In the genomic region with DNA sequence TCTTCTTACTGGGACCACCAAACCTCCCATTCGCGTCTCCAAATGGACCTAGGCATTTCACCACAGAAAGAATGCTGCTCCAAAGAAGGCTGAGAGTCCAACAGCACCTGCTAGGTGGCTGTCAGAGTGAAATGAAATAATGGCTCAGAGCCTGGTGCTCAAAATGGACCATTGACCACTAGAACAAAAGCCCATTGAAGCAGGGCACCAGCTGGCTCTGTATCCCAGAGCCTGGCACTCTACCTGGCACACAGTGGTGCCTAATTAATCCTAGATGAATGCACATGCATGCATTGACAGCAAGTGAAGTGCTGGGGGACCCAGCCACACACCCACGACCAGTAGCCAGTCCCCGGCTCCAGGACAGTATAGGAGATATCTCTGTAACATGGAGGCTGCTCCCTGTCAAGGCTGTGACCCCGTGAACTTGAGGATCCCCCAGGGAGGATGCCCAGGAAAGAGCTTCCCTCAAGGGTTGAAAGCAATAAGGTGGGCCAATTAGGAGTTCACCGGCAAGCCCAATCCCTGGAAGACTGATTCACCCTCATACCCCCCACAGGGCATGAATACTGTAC, we compare ENCODE assay signal across 16 cellular contexts.
DNase-seq lines count a peak whose midpoint lies in the region; ATAC-seq and TF ChIP-seq lines count a peak whose summit lies in the region.
"Had no signal": no experiment of that assay in that cellular context is flagged by ENCODE, and none has a peak within 500 bp of the region (broad histone marks: within the 10 kb centered on the region; RNA-seq: fewer than 3 reads in every experiment).

No MANE protein-coding gene starts in this region.

- no peak for TF ChIP-seq CTCF in coronary artery (IDR thresholded peaks at IDR 0.05)
- TF ChIP-seq CTCF in right lobe of liver (IDR thresholded peaks at IDR 0.05): no peak

- H3K4me1 ChIP-seq in right lobe of liver: no peaks in the 10 kb centered on the region

- no peaks in the 10 kb centered on the region for H3K9me3 ChIP-seq in right lobe of liver
- H3K9me3 ChIP-seq: BLaER1, MG63 had no signal

- H3K36me3 ChIP-seq in right lobe of liver: no peaks in the 10 kb centered on the region
- H3K36me3 ChIP-seq: BLaER1, MG63 had no signal

- no peaks in the 10 kb centered on the region for H3K27me3 ChIP-seq in right lobe of liver
- H3K27me3 ChIP-seq: BLaER1, MG63 had no signal

- no peak overlapping the region for H3K4me3 ChIP-seq in coronary artery
- no peak overlapping the region for H3K4me3 ChIP-seq in right lobe of liver
- H3K4me3 ChIP-seq: BLaER1, MG63 had no signal

- intact Hi-C loops in right lobe of liver (cut with DNase I): no loop called here

- no peak for ATAC-seq in right lobe of liver
- no peak for ATAC-seq in GM21737 (IDR thresholded peaks at IDR 0.05; ENCODE audit: unreplicated experiment)
- ATAC-seq: Panc1, Right ventricle myocardium inferior had no signal

- peak overlapping the region; percentile 20 to 37 for H3K27ac ChIP-seq in coronary artery
- H3K27ac ChIP-seq in right lobe of liver: no peak overlapping the region
- H3K27ac ChIP-seq: BLaER1 had no signal

- 87% methylated on average over 4 of the region's 6 CpGs for WGBS in right lobe of liver (ENCODE audit: insufficient coverage, low coverage, low lambda C conversion rate, missing lambda C conversion rate)

- TF ChIP-seq POLR2A in right lobe of liver (IDR thresholded peaks at IDR 0.05): no peak

- DNase-seq in coronary artery (ENCODE audit: low spot score): no peak
- peak; percentile 44 for DNase-seq in inferior parietal cortex (ENCODE audit: extremely low spot score)
- peak; percentile 63 for DNase-seq in putamen (ENCODE audit: low spot score)
- no peak for DNase-seq in middle frontal gyrus (ENCODE audit: extremely low spot score, low spot score)
- DNase-seq in right lobe of liver: no peak
- DNase-seq in stimulated activated CD4-positive, alpha-beta T cell treated with anti-CD3 and anti-CD28 coated beads, Interleukin-12 subunit alpha, Interleukin-12 subunit beta, amount 100 ng/mL, for 4 hours: no peak
- DNase-seq: CD8-positive, alpha-beta memory T cell; MG63; NCI-H2029; NCI-H2171 treated with DMSO at 0.1 percent for 48 hours; NCI-H510A; NCI-H82 had no signal

Comparison
In these comparisons a context has a peak if more than half of its experiments do, and no peak if none do; other contexts are left out.
1. DNase-seq: peak in inferior parietal cortex (single experiment) and putamen (single experiment); none in coronary artery (single experiment), middle frontal gyrus (single experiment), right lobe of liver (0 of 3) and stimulated activated CD4-positive, alpha-beta T cell treated with anti-CD3 and anti-CD28 coated beads, Interleukin-12 subunit alpha, Interleukin-12 subunit beta, amount 100 ng/mL, for 4 hours (single experiment).
2. H3K27ac ChIP-seq: peak in coronary artery (2 of 2); none in right lobe of liver (0 of 3).